ENCODE assay signal across 1 cellular context in the genomic region with DNA sequence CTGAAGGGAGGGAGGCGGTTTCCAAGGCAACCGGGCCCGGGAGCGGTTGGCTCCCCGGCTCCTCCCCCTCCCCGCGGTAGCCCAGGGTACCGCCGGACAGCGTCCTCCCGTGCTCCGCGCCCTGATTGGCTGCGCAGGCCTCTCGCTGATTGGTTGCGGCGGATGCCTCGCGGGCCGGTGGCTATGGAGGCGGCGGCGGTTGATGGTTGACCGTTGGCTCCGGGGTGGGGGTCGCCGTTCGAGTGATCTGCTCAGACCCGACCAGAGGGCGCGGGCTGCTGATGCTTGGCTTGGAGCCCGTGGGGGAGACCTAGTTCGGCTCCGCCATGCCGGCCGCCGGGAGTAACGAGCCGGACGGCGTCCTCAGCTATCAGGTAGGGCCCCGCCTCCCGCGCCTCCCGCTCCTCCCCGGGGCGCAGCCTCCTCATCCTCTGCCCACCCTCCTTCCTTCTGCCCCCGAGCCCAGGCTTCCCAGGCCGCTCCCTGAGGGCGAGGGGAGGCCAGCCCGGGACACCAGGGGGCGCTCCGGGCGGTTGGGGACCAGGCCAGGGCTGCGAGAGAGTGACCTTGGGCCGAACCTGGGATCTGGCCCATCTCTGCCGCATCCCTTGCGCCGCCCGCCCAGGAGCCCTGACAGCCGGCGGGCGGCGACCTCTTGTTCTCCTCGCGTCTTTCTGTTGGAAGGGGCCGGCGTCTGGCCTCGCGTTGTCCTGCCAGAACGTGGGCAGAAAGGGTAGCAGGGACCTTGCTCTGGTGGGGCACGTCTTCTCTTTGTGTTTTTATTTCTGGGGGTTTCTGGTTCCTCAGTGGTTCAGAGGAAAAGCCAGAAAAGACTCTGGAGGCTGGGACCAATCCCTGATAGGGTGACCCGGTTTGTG.
TF ChIP-seq lines count a peak whose summit lies in the region.

A gene (plus strand): TSS at position 170 of the 878 bp plus-strand sequence. CDS start 157 bp downstream, at position 327.

TF ChIP-seq in WTC11, 78 proteins besides CTCF, POLR2A, EP300 and RAD21 (continued from another document and continues in another):
- TF ChIP-seq, protein P1, sequence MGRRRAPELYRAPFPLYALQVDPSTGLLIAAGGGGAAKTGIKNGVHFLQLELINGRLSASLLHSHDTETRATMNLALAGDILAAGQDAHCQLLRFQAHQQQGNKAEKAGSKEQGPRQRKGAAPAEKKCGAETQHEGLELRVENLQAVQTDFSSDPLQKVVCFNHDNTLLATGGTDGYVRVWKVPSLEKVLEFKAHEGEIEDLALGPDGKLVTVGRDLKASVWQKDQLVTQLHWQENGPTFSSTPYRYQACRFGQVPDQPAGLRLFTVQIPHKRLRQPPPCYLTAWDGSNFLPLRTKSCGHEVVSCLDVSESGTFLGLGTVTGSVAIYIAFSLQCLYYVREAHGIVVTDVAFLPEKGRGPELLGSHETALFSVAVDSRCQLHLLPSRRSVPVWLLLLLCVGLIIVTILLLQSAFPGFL (CRISPR knock-in tag; IDR thresholded peaks at IDR 0.05; ENCODE audit: borderline replicate concordance): no peak
- TF ChIP-seq JUN (CRISPR knock-in tag; IDR thresholded peaks at IDR 0.05) (no peak), IRF2 (CRISPR knock-in tag; IDR thresholded peaks at IDR 0.05; ENCODE audit: borderline replicate concordance, low read depth) (no peak), CREM (CRISPR knock-in tag; IDR thresholded peaks at IDR 0.05) (no peak), GTF2I (CRISPR knock-in tag; conservative IDR thresholded peaks at IDR 0.05) (no peak), GRHL2 (CRISPR knock-in tag; IDR thresholded peaks at IDR 0.05; ENCODE audit: insufficient replicate concordance, severe bottlenecking) (no peak), FOXJ3 (CRISPR knock-in tag; IDR thresholded peaks at IDR 0.05; ENCODE audit: borderline replicate concordance) (no peak), ATF1 (CRISPR knock-in tag; IDR thresholded peaks at IDR 0.05) (0 out of 2 replicates have a peak, but pooled peaks have one; percentile 34), TEAD4 (CRISPR knock-in tag; IDR thresholded peaks at IDR 0.05) (no peak), CBFB (CRISPR knock-in tag; IDR thresholded peaks at IDR 0.05; ENCODE audit: low read depth) (no peak), EMX1 (CRISPR knock-in tag; IDR thresholded peaks at IDR 0.05) (no peak), ESRRA (CRISPR knock-in tag; IDR thresholded peaks at IDR 0.05; ENCODE audit: borderline replicate concordance) (peak; percentile 85; the same call in 1 of the 2 replicates), ETV6 (CRISPR knock-in tag; IDR thresholded peaks at IDR 0.05) (peak; percentile 70; the same call in 1 of the 2 replicates), SMAD3 (CRISPR knock-in tag; IDR thresholded peaks at IDR 0.05; ENCODE audit: borderline replicate concordance) (no peak), JAZF1 (CRISPR knock-in tag; IDR thresholded peaks at IDR 0.05) (no peak), OVOL2 (CRISPR knock-in tag; IDR thresholded peaks at IDR 0.05; ENCODE audit: borderline replicate concordance) (no peak), ZNF416 (CRISPR knock-in tag; IDR thresholded peaks at IDR 0.05) (0 out of 2 replicates have a peak, but pooled peaks have one; percentile 82)
- TF ChIP-seq, protein P2, sequence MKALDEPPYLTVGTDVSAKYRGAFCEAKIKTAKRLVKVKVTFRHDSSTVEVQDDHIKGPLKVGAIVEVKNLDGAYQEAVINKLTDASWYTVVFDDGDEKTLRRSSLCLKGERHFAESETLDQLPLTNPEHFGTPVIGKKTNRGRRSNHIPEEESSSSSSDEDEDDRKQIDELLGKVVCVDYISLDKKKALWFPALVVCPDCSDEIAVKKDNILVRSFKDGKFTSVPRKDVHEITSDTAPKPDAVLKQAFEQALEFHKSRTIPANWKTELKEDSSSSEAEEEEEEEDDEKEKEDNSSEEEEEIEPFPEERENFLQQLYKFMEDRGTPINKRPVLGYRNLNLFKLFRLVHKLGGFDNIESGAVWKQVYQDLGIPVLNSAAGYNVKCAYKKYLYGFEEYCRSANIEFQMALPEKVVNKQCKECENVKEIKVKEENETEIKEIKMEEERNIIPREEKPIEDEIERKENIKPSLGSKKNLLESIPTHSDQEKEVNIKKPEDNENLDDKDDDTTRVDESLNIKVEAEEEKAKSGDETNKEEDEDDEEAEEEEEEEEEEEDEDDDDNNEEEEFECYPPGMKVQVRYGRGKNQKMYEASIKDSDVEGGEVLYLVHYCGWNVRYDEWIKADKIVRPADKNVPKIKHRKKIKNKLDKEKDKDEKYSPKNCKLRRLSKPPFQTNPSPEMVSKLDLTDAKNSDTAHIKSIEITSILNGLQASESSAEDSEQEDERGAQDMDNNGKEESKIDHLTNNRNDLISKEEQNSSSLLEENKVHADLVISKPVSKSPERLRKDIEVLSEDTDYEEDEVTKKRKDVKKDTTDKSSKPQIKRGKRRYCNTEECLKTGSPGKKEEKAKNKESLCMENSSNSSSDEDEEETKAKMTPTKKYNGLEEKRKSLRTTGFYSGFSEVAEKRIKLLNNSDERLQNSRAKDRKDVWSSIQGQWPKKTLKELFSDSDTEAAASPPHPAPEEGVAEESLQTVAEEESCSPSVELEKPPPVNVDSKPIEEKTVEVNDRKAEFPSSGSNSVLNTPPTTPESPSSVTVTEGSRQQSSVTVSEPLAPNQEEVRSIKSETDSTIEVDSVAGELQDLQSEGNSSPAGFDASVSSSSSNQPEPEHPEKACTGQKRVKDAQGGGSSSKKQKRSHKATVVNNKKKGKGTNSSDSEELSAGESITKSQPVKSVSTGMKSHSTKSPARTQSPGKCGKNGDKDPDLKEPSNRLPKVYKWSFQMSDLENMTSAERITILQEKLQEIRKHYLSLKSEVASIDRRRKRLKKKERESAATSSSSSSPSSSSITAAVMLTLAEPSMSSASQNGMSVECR (CRISPR knock-in tag; IDR thresholded peaks at IDR 0.05; ENCODE audit: borderline replicate concordance): peak; percentile 68; the same call in 1 of the 2 replicates
- TF ChIP-seq, protein P3, sequence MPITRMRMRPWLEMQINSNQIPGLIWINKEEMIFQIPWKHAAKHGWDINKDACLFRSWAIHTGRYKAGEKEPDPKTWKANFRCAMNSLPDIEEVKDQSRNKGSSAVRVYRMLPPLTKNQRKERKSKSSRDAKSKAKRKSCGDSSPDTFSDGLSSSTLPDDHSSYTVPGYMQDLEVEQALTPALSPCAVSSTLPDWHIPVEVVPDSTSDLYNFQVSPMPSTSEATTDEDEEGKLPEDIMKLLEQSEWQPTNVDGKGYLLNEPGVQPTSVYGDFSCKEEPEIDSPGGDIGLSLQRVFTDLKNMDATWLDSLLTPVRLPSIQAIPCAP (CRISPR knock-in tag; IDR thresholded peaks at IDR 0.05): no peak
- TF ChIP-seq, protein P4, sequence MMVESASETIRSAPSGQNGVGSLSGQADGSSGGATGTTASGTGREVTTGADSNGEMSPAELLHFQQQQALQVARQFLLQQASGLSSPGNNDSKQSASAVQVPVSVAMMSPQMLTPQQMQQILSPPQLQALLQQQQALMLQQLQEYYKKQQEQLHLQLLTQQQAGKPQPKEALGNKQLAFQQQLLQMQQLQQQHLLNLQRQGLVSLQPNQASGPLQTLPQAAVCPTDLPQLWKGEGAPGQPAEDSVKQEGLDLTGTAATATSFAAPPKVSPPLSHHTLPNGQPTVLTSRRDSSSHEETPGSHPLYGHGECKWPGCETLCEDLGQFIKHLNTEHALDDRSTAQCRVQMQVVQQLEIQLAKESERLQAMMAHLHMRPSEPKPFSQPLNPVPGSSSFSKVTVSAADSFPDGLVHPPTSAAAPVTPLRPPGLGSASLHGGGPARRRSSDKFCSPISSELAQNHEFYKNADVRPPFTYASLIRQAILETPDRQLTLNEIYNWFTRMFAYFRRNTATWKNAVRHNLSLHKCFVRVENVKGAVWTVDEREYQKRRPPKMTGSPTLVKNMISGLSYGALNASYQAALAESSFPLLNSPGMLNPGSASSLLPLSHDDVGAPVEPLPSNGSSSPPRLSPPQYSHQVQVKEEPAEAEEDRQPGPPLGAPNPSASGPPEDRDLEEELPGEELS (CRISPR knock-in tag; IDR thresholded peaks at IDR 0.05): peak; percentile 61; the same call in 1 of the 2 replicates
- TF ChIP-seq, protein P5, sequence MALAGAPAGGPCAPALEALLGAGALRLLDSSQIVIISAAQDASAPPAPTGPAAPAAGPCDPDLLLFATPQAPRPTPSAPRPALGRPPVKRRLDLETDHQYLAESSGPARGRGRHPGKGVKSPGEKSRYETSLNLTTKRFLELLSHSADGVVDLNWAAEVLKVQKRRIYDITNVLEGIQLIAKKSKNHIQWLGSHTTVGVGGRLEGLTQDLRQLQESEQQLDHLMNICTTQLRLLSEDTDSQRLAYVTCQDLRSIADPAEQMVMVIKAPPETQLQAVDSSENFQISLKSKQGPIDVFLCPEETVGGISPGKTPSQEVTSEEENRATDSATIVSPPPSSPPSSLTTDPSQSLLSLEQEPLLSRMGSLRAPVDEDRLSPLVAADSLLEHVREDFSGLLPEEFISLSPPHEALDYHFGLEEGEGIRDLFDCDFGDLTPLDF (CRISPR knock-in tag; IDR thresholded peaks at IDR 0.05): no peak
- TF ChIP-seq, protein P6, sequence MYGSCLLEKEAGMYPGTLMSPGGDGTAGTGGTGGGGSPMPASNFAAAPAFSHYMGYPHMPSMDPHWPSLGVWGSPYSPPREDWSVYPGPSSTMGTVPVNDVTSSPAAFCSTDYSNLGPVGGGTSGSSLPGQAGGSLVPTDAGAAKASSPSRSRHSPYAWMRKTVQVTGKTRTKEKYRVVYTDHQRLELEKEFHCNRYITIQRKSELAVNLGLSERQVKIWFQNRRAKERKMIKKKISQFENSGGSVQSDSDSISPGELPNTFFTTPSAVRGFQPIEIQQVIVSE (CRISPR knock-in tag; IDR thresholded peaks at IDR 0.05; ENCODE audit: borderline replicate concordance): no peak
- TF ChIP-seq, protein P7, sequence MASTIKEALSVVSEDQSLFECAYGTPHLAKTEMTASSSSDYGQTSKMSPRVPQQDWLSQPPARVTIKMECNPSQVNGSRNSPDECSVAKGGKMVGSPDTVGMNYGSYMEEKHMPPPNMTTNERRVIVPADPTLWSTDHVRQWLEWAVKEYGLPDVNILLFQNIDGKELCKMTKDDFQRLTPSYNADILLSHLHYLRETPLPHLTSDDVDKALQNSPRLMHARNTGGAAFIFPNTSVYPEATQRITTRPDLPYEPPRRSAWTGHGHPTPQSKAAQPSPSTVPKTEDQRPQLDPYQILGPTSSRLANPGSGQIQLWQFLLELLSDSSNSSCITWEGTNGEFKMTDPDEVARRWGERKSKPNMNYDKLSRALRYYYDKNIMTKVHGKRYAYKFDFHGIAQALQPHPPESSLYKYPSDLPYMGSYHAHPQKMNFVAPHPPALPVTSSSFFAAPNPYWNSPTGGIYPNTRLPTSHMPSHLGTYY (CRISPR knock-in tag; IDR thresholded peaks at IDR 0.05): no peak
- TF ChIP-seq, protein P8, sequence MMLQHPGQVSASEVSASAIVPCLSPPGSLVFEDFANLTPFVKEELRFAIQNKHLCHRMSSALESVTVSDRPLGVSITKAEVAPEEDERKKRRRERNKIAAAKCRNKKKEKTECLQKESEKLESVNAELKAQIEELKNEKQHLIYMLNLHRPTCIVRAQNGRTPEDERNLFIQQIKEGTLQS (CRISPR knock-in tag; conservative IDR thresholded peaks at IDR 0.05): no peak
- TF ChIP-seq, protein P9, sequence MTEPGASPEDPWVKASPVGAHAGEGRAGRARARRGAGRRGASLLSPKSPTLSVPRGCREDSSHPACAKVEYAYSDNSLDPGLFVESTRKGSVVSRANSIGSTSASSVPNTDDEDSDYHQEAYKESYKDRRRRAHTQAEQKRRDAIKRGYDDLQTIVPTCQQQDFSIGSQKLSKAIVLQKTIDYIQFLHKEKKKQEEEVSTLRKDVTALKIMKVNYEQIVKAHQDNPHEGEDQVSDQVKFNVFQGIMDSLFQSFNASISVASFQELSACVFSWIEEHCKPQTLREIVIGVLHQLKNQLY (CRISPR knock-in tag; IDR thresholded peaks at IDR 0.05): no peak
- TF ChIP-seq, protein P10, sequence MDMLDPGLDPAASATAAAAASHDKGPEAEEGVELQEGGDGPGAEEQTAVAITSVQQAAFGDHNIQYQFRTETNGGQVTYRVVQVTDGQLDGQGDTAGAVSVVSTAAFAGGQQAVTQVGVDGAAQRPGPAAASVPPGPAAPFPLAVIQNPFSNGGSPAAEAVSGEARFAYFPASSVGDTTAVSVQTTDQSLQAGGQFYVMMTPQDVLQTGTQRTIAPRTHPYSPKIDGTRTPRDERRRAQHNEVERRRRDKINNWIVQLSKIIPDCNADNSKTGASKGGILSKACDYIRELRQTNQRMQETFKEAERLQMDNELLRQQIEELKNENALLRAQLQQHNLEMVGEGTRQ (CRISPR knock-in tag; IDR thresholded peaks at IDR 0.05): no peak
- TF ChIP-seq, protein P11, sequence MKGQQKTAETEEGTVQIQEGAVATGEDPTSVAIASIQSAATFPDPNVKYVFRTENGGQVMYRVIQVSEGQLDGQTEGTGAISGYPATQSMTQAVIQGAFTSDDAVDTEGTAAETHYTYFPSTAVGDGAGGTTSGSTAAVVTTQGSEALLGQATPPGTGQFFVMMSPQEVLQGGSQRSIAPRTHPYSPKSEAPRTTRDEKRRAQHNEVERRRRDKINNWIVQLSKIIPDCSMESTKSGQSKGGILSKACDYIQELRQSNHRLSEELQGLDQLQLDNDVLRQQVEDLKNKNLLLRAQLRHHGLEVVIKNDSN (CRISPR knock-in tag; IDR thresholded peaks at IDR 0.05): no peak
- TF ChIP-seq, protein P12, sequence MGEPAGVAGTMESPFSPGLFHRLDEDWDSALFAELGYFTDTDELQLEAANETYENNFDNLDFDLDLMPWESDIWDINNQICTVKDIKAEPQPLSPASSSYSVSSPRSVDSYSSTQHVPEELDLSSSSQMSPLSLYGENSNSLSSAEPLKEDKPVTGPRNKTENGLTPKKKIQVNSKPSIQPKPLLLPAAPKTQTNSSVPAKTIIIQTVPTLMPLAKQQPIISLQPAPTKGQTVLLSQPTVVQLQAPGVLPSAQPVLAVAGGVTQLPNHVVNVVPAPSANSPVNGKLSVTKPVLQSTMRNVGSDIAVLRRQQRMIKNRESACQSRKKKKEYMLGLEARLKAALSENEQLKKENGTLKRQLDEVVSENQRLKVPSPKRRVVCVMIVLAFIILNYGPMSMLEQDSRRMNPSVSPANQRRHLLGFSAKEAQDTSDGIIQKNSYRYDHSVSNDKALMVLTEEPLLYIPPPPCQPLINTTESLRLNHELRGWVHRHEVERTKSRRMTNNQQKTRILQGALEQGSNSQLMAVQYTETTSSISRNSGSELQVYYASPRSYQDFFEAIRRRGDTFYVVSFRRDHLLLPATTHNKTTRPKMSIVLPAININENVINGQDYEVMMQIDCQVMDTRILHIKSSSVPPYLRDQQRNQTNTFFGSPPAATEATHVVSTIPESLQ (CRISPR knock-in tag; IDR thresholded peaks at IDR 0.05): no peak
- TF ChIP-seq, protein P13, sequence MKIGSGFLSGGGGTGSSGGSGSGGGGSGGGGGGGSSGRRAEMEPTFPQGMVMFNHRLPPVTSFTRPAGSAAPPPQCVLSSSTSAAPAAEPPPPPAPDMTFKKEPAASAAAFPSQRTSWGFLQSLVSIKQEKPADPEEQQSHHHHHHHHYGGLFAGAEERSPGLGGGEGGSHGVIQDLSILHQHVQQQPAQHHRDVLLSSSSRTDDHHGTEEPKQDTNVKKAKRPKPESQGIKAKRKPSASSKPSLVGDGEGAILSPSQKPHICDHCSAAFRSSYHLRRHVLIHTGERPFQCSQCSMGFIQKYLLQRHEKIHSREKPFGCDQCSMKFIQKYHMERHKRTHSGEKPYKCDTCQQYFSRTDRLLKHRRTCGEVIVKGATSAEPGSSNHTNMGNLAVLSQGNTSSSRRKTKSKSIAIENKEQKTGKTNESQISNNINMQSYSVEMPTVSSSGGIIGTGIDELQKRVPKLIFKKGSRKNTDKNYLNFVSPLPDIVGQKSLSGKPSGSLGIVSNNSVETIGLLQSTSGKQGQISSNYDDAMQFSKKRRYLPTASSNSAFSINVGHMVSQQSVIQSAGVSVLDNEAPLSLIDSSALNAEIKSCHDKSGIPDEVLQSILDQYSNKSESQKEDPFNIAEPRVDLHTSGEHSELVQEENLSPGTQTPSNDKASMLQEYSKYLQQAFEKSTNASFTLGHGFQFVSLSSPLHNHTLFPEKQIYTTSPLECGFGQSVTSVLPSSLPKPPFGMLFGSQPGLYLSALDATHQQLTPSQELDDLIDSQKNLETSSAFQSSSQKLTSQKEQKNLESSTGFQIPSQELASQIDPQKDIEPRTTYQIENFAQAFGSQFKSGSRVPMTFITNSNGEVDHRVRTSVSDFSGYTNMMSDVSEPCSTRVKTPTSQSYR (CRISPR knock-in tag; IDR thresholded peaks at IDR 0.05): no peak
